In the genomic region with DNA sequence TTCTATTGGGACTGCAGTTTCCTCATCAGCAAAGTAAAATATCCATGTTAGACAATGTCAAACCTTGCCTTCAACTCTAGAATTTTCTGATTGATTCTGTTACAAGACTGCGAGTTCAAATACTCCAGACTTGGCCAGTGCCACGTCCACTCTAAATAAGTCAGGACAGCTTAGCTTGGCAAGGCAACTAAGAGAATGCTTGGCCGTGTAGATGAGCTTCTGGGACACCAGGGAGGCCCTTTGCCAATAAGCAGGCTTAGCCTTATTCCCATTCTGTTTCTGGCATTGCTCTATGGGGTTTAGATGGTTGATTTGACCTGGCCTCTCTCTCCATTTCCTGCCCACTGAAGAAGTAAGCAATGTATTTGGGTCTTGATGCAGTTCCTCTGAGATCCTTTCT, we compare ENCODE assay signal across 25 cellular contexts.
"Had no signal": no experiment of that assay in that cellular context is flagged by ENCODE, and none has a peak within 500 bp of the region (broad histone marks: within the 10 kb centered on the region; RNA-seq: fewer than 3 reads in every experiment).

No MANE protein-coding gene starts in this region.

- H3K4me3 ChIP-seq: heart right ventricle, hepatocyte, left ventricle myocardium inferior, lung, mucosa of descending colon, ovary, right atrium auricular region, right lobe of liver, smooth muscle cell, testis, thyroid gland, upper lobe of right lung had no signal

- H3K79me2 ChIP-seq: hepatocyte had no signal

- ATAC-seq: heart right ventricle; mucosa of descending colon; naive thymus-derived CD4-positive, alpha-beta T cell; natural killer cell treated with Interleukin-12 subunit alpha and Interleukin-12 subunit beta and Interleukin-15 and Interleukin-18, amount 100 ng/mL, for 72 hours; right lobe of liver; stimulated activated memory B cell treated with anti-CD40 and anti-IgM and Interleukin-4, amounts not matched to agents 10 μg/mL and 1 μg/mL and 100 μg/mL, for 72 hours; stimulated activated naive CD8-positive, alpha-beta T cell treated with anti-CD3 and anti-CD28 coated beads, Interleukin-15, amount 100 ng/mL, for 72 hours; upper lobe of right lung had no signal

- H2AFZ ChIP-seq: hepatocyte had no signal

- H3K9me3 ChIP-seq: mucosa of descending colon, ovary, right atrium auricular region, right lobe of liver, testis, thyroid gland, upper lobe of right lung had no signal

- H3K27me3 ChIP-seq: hepatocyte, ovary, right atrium auricular region, right lobe of liver, testis, thyroid gland, upper lobe of right lung had no signal

- H3K4me2 ChIP-seq: hepatocyte, smooth muscle cell had no signal

- DNase-seq: heart right ventricle; islet precursor cell; left ventricle myocardium inferior; midbrain; mucosa of descending colon; naive thymus-derived CD4-positive, alpha-beta T cell; ovary; posterior cingulate gyrus; right lobe of liver; stimulated activated CD4-positive, alpha-beta T cell treated with anti-CD3 and anti-CD28 coated beads, Interleukin-1b, Interleukin-23, amount 100 ng/mL, for 48 hours; stimulated activated CD4-positive, alpha-beta T cell treated with anti-CD3 and anti-CD28 coated beads, Interleukin-2, amount 100 ng/mL, for 48 hours; stimulated activated CD4-positive, alpha-beta T cell treated with anti-CD3 and anti-CD28 coated beads, Interleukin-4, amount 100 ng/mL, for 4 hours; stimulated activated CD8-positive, alpha-beta memory T cell treated with anti-CD3 and anti-CD28 coated beads, Interleukin-4, amount 100 ng/mL, for 48 hours; stimulated activated naive CD4-positive, alpha-beta T cell treated with Interleukin-2 at 50 U/mL for 16 hours; stimulated activated naive CD8-positive, alpha-beta T cell treated with anti-CD3 and anti-CD28 coated beads, Interleukin-15, amount 100 ng/mL, for 72 hours; testis; thyroid gland; trophoblast cell; upper lobe of right lung had no signal

- H3K4me1 ChIP-seq: heart right ventricle, left ventricle myocardium inferior, right atrium auricular region, right lobe of liver, testis, thyroid gland, upper lobe of right lung had no signal

- H3K36me3 ChIP-seq: heart right ventricle, left ventricle myocardium inferior, ovary, right atrium auricular region, right lobe of liver, thyroid gland, upper lobe of right lung had no signal

- H3K27ac ChIP-seq: heart right ventricle, hepatocyte, left ventricle myocardium inferior, ovary, right atrium auricular region, right lobe of liver, testis, thyroid gland, upper lobe of right lung had no signal
